Comparison of ENCODE assay signal across 12 cellular contexts in genomic region chr17:58333396-58334207, GRCh38. TPM values are rescaled to one million over a fixed set of nuclear protein-coding genes. Genes with fewer than 3 reads are reported as not detected.
DNase-seq lines count a peak whose midpoint lies in the region; ATAC-seq lines count a peak whose summit lies in the region.
"Had no signal": no experiment of that assay in that cellular context is flagged by ENCODE, and none has a peak within 500 bp of the region (broad histone marks: within the 10 kb centered on the region; RNA-seq: fewer than 3 reads in every experiment).

No MANE protein-coding gene starts in this region.

- H4K8ac ChIP-seq in mesenchymal stem cell (ENCODE audit: low read length): no peak overlapping the region

- in situ Hi-C loops in KBM-7 (cut with MboI; ENCODE audit: low pct_unique_long_range_greater_than_20kb, low sequenced_read_pairs): no loop called here

- ATAC-seq in natural killer cell treated with Interleukin-12 subunit alpha and Interleukin-12 subunit beta and Interleukin-15 and Interleukin-18, amount 100 ng/mL, for 72 hours: no peak
- no peak for ATAC-seq in HG03196 (IDR thresholded peaks at IDR 0.05; ENCODE audit: unreplicated experiment)

- no peak overlapping the region for H2AFZ ChIP-seq in mesenchymal stem cell (ENCODE audit: low read depth, low read length)

- DNase-seq in CD8-positive, alpha-beta memory T cell: peak in 1 of 5 donors; percentile 46
- DNase-seq in KBM-7 (peak; percentile 67), hepatic stellate cell (ENCODE audit: low spot score) (no peak), NCI-H2081 treated with DMSO at 0.1 percent for 48 hours (lab: John Stamatoyannopoulos, UW) (no peak), mesenchymal stem cell (no peak)
- DNase-seq in activated T-helper 1 cell treated with anti-CD3 and anti-CD28 coated beads, Interleukin-12 subunit alpha, Interleukin-12 subunit beta, Interleukin-2, Interleukin-4 antibody, amounts not matched to agents 30 ng/mL and 10 ng/mL and 1 ng/mL, durations not matched to agents 14 hours and 24 hours and 36 hours (ENCODE audit: low spot score): no peak
- DNase-seq in natural killer cell treated with Interleukin-12 subunit alpha and Interleukin-12 subunit beta and Interleukin-15 and Interleukin-18, amount 100 ng/mL, for 72 hours (ENCODE audit: low spot score): no peak
- DNase-seq: DMS153, foreskin fibroblast, NCI-H82 had no signal

- H2BK120ac ChIP-seq in mesenchymal stem cell (ENCODE audit: low read depth, low read length): no peak overlapping the region

- peaks cover 0 to 2% (median 0%) of the 10 kb centered on the region in 5 donors for H3K9me3 Mint-ChIP-seq in CD8-positive, alpha-beta memory T cell
- no peaks in the 10 kb centered on the region for H3K9me3 Mint-ChIP-seq in activated T-helper 1 cell treated with anti-CD3 and anti-CD28 coated beads, Interleukin-12 subunit alpha, Interleukin-12 subunit beta, Interleukin-2, Interleukin-4 antibody, amounts not matched to agents 30 ng/mL and 10 ng/mL and 1 ng/mL, durations not matched to agents 14 hours and 24 hours and 36 hours
- H3K9me3 Mint-ChIP-seq in natural killer cell treated with Interleukin-12 subunit alpha and Interleukin-12 subunit beta and Interleukin-15 and Interleukin-18, amount 100 ng/mL, for 72 hours: no peaks in the 10 kb centered on the region

- H3K4ac ChIP-seq in mesenchymal stem cell (ENCODE audit: low read depth in 1 of 2, low read length in 2 of 2): no peak overlapping the region

- no peak overlapping the region for H4K91ac ChIP-seq in mesenchymal stem cell (ENCODE audit: low read length)

- peaks cover 52 to 68% (median 65%) of the 10 kb centered on the region in 3 donors for H3K4me1 Mint-ChIP-seq in CD8-positive, alpha-beta memory T cell
- peaks cover 58% of the 10 kb centered on the region for H3K4me1 Mint-ChIP-seq in activated T-helper 1 cell treated with anti-CD3 and anti-CD28 coated beads, Interleukin-12 subunit alpha, Interleukin-12 subunit beta, Interleukin-2, Interleukin-4 antibody, amounts not matched to agents 30 ng/mL and 10 ng/mL and 1 ng/mL, durations not matched to agents 14 hours and 24 hours and 36 hours (ENCODE audit: low read depth)
- peaks cover 77 to 79% of the 10 kb centered on the region in 2 donors for H3K4me1 Mint-ChIP-seq in natural killer cell treated with Interleukin-12 subunit alpha and Interleukin-12 subunit beta and Interleukin-15 and Interleukin-18, amount 100 ng/mL, for 72 hours (ENCODE audit: low read depth in 2 of 2)

- POLR2A ChIA-PET in CD8-positive, alpha-beta memory T cell (lab: Charles Lee): interaction anchor here (4.8 to 13.6 kb wide), 2 partner anchors 8 to 18 kb away, joined by 62 to 491 read pairs; partner anchors contain the start of gene SUPT4H1

- peak overlapping the region; percentile 98 for H3K4me3 ChIP-seq in CD8-positive, alpha-beta memory T cell (ENCODE audit: low read length)
- H3K4me3 ChIP-seq in mesenchymal stem cell (ENCODE audit: insufficient read depth in 1 of 2, low read depth in 1 of 2, low read length in 2 of 2): no peak overlapping the region

- no peak overlapping the region for H2BK5ac ChIP-seq in mesenchymal stem cell (ENCODE audit: low read depth, low read length, poor library complexity, severe bottlenecking)

- intact Hi-C loops in activated T-helper 1 cell treated with anti-CD3 and anti-CD28 coated beads, Interleukin-12 subunit alpha, Interleukin-12 subunit beta, Interleukin-2, Interleukin-4 antibody, amounts not matched to agents 30 ng/mL and 10 ng/mL and 1 ng/mL, durations not matched to agents 14 hours and 24 hours and 36 hours (cut with micrococcal nuclease): loop anchor here (5.0 to 10.0 kb wide), 3 partner anchors 299 to 671 kb away; partner anchors contain the start of genes RAD51C and TEX14

- 92% methylated on average over 7 of the region's 11 CpGs for WGBS in mesenchymal stem cell

- H3K9ac ChIP-seq in mesenchymal stem cell (ENCODE audit: low read length): no peak overlapping the region

- H3K36me3 Mint-ChIP-seq in CD8-positive, alpha-beta memory T cell: peaks cover 17 to 61% (median 20%) of the 10 kb centered on the region in 3 donors
- peaks cover 34% of the 10 kb centered on the region for H3K36me3 Mint-ChIP-seq in activated T-helper 1 cell treated with anti-CD3 and anti-CD28 coated beads, Interleukin-12 subunit alpha, Interleukin-12 subunit beta, Interleukin-2, Interleukin-4 antibody, amounts not matched to agents 30 ng/mL and 10 ng/mL and 1 ng/mL, durations not matched to agents 14 hours and 24 hours and 36 hours (ENCODE audit: low read depth)
- H3K36me3 Mint-ChIP-seq in natural killer cell treated with Interleukin-12 subunit alpha and Interleukin-12 subunit beta and Interleukin-15 and Interleukin-18, amount 100 ng/mL, for 72 hours: peaks cover 21% of the 10 kb centered on the region

- no peaks in the 10 kb centered on the region for H3K79me1 ChIP-seq in mesenchymal stem cell (replicated peaks; ENCODE audit: low read length, poor library complexity, severe bottlenecking)

- H2AK5ac ChIP-seq in mesenchymal stem cell (ENCODE audit: low read length, severe bottlenecking): no peak overlapping the region

- H3K27me3 ChIP-seq in CD8-positive, alpha-beta memory T cell (ENCODE audit: insufficient read depth, low read length, poor library complexity, severe bottlenecking): no peaks in the 10 kb centered on the region
- peaks cover 9 to 12% of the 10 kb centered on the region in 2 experiments for H3K27me3 ChIP-seq in mesenchymal stem cell (ENCODE audit: control insufficient read depth in 1 of 2, insufficient read depth in 1 of 2, low read length in 2 of 2)

- no peak overlapping the region for H3K4me2 ChIP-seq in mesenchymal stem cell (ENCODE audit: low read length, poor library complexity, severe bottlenecking)

- peak overlapping the region; percentile 95 to 100 (median 98) for H3K27ac Mint-ChIP-seq in CD8-positive, alpha-beta memory T cell
- peak overlapping the region; percentile 99 for H3K27ac Mint-ChIP-seq in activated T-helper 1 cell treated with anti-CD3 and anti-CD28 coated beads, Interleukin-12 subunit alpha, Interleukin-12 subunit beta, Interleukin-2, Interleukin-4 antibody, amounts not matched to agents 30 ng/mL and 10 ng/mL and 1 ng/mL, durations not matched to agents 14 hours and 24 hours and 36 hours
- peak overlapping the region; percentile 100 for H3K27ac Mint-ChIP-seq in natural killer cell treated with Interleukin-12 subunit alpha and Interleukin-12 subunit beta and Interleukin-15 and Interleukin-18, amount 100 ng/mL, for 72 hours

- peak overlapping the region; percentile 96 for H3K27ac ChIP-seq in CD8-positive, alpha-beta memory T cell (ENCODE audit: low read depth, low read length)
- H3K27ac ChIP-seq in mesenchymal stem cell (ENCODE audit: low read length, poor library complexity, severe bottlenecking): no peak overlapping the region

- no peak overlapping the region for H3K18ac ChIP-seq in mesenchymal stem cell (ENCODE audit: low read depth in 1 of 2, low read length in 2 of 2)

- H3K27me3 Mint-ChIP-seq in CD8-positive, alpha-beta memory T cell: peaks cover 0 to 6% of the 10 kb centered on the region in 2 donors
- H3K27me3 Mint-ChIP-seq in activated T-helper 1 cell treated with anti-CD3 and anti-CD28 coated beads, Interleukin-12 subunit alpha, Interleukin-12 subunit beta, Interleukin-2, Interleukin-4 antibody, amounts not matched to agents 30 ng/mL and 10 ng/mL and 1 ng/mL, durations not matched to agents 14 hours and 24 hours and 36 hours (ENCODE audit: insufficient read depth): peaks cover 2% of the 10 kb centered on the region
- no peaks in the 10 kb centered on the region for H3K27me3 Mint-ChIP-seq in natural killer cell treated with Interleukin-12 subunit alpha and Interleukin-12 subunit beta and Interleukin-15 and Interleukin-18, amount 100 ng/mL, for 72 hours

- H3K14ac ChIP-seq in mesenchymal stem cell (ENCODE audit: low read length in 2 of 2): no peak overlapping the region

- no peak overlapping the region for H2BK15ac ChIP-seq in mesenchymal stem cell (ENCODE audit: low read depth, poor library complexity, severe bottlenecking)

- H3K4me1 ChIP-seq in CD8-positive, alpha-beta memory T cell (ENCODE audit: insufficient read depth, low read length): peaks cover 50% of the 10 kb centered on the region
- peaks cover 15% of the 10 kb centered on the region for H3K4me1 ChIP-seq in mesenchymal stem cell (ENCODE audit: control insufficient read depth, insufficient read depth, low read depth, low read length)

- no peak overlapping the region for H3K23ac ChIP-seq in mesenchymal stem cell (ENCODE audit: low read length in 2 of 2)

- H3K4me3 Mint-ChIP-seq in CD8-positive, alpha-beta memory T cell: peak overlapping the region; percentile 89 to 100 (median 95)
- peak overlapping the region; percentile 100 for H3K4me3 Mint-ChIP-seq in activated T-helper 1 cell treated with anti-CD3 and anti-CD28 coated beads, Interleukin-12 subunit alpha, Interleukin-12 subunit beta, Interleukin-2, Interleukin-4 antibody, amounts not matched to agents 30 ng/mL and 10 ng/mL and 1 ng/mL, durations not matched to agents 14 hours and 24 hours and 36 hours
- peak overlapping the region; percentile 80 for H3K4me3 Mint-ChIP-seq in natural killer cell treated with Interleukin-12 subunit alpha and Interleukin-12 subunit beta and Interleukin-15 and Interleukin-18, amount 100 ng/mL, for 72 hours

- CTCF ChIA-PET in CD8-positive, alpha-beta memory T cell (lab: Charles Lee): interaction anchor here (2.2 to 8.6 kb wide), 3 partner anchors 11 to 84 kb away, joined by 8 to 164 read pairs (median 32); partner anchors contain the start of gene RNF43

- H3K9me3 ChIP-seq in CD8-positive, alpha-beta memory T cell (ENCODE audit: low read length): no peaks in the 10 kb centered on the region
- H3K9me3 ChIP-seq in mesenchymal stem cell (ENCODE audit: control insufficient read depth, low read length): no peaks in the 10 kb centered on the region

- H3K36me3 ChIP-seq in CD8-positive, alpha-beta memory T cell (ENCODE audit: insufficient read depth, low read length): peaks cover 22% of the 10 kb centered on the region
- H3K36me3 ChIP-seq in mesenchymal stem cell (ENCODE audit: control insufficient read depth in 1 of 2, insufficient read depth in 2 of 2, low read depth in 1 of 2, low read length in 2 of 2): no peaks in the 10 kb centered on the region

- H2BK12ac ChIP-seq in mesenchymal stem cell (ENCODE audit: low read length in 2 of 2): no peak overlapping the region

RNA-seq across cellular contexts. Expression of gene TSPOAP1, which starts 5.0 kb away (rescaled TPM):
- total RNA-seq in CD8-positive, alpha-beta memory T cell: 10 to 100 TPM; 14.4 to 15.0 TPM
- 4.0 TPM for polyA plus RNA-seq in CD8-positive, alpha-beta memory T cell
- total RNA-seq in activated T-helper 1 cell treated with anti-CD3 and anti-CD28 coated beads, Interleukin-12 subunit alpha, Interleukin-12 subunit beta, Interleukin-2, Interleukin-4 antibody, amounts not matched to agents 30 ng/mL and 10 ng/mL and 1 ng/mL, durations not matched to agents 14 hours and 24 hours and 36 hours: 31.4 and 35.1 TPM in 2 replicates
- total RNA-seq in natural killer cell treated with Interleukin-12 subunit alpha and Interleukin-12 subunit beta and Interleukin-15 and Interleukin-18, amount 100 ng/mL, for 72 hours: 10 to 100 TPM; 54.0 to 82.3 TPM
- 0.23 TPM for polyA plus RNA-seq in mesenchymal stem cell (2013, experiment 1 of 2)
- polyA plus RNA-seq in mesenchymal stem cell (2013, experiment 2 of 2): 0.27 TPM

RNA-seq across cellular contexts. Expression of gene SUPT4H1, which starts 18.4 kb away (rescaled TPM):
- 100 to 1,000 TPM; 145 to 149 TPM for total RNA-seq in CD8-positive, alpha-beta memory T cell
- polyA plus RNA-seq in CD8-positive, alpha-beta memory T cell: 97.5 TPM
- 138 and 142 TPM in 2 replicates for total RNA-seq in activated T-helper 1 cell treated with anti-CD3 and anti-CD28 coated beads, Interleukin-12 subunit alpha, Interleukin-12 subunit beta, Interleukin-2, Interleukin-4 antibody, amounts not matched to agents 30 ng/mL and 10 ng/mL and 1 ng/mL, durations not matched to agents 14 hours and 24 hours and 36 hours
- 100 to 1,000 TPM in 1 of 2 donors, 10 to 100 TPM in 1; 84.0 to 143 TPM for total RNA-seq in natural killer cell treated with Interleukin-12 subunit alpha and Interleukin-12 subunit beta and Interleukin-15 and Interleukin-18, amount 100 ng/mL, for 72 hours
- polyA plus RNA-seq in mesenchymal stem cell (2013, experiment 1 of 2): 68.0 TPM
- 70.8 TPM for polyA plus RNA-seq in mesenchymal stem cell (2013, experiment 2 of 2)

RNA-seq across cellular contexts. Expression of gene MPO, which starts 52.9 kb away (rescaled TPM):
- total RNA-seq in CD8-positive, alpha-beta memory T cell: not detected
- polyA plus RNA-seq in CD8-positive, alpha-beta memory T cell: not detected
- total RNA-seq in activated T-helper 1 cell treated with anti-CD3 and anti-CD28 coated beads, Interleukin-12 subunit alpha, Interleukin-12 subunit beta, Interleukin-2, Interleukin-4 antibody, amounts not matched to agents 30 ng/mL and 10 ng/mL and 1 ng/mL, durations not matched to agents 14 hours and 24 hours and 36 hours: not detected in 2 replicates
- not detected for total RNA-seq in natural killer cell treated with Interleukin-12 subunit alpha and Interleukin-12 subunit beta and Interleukin-15 and Interleukin-18, amount 100 ng/mL, for 72 hours
- polyA plus RNA-seq in mesenchymal stem cell (2013, experiment 1 of 2): not detected
- not detected for polyA plus RNA-seq in mesenchymal stem cell (2013, experiment 2 of 2)
- total RNA-seq: bronchial epithelial cell had no signal
